Comparison of ENCODE assay signal across 32 cellular contexts in the genomic region with DNA sequence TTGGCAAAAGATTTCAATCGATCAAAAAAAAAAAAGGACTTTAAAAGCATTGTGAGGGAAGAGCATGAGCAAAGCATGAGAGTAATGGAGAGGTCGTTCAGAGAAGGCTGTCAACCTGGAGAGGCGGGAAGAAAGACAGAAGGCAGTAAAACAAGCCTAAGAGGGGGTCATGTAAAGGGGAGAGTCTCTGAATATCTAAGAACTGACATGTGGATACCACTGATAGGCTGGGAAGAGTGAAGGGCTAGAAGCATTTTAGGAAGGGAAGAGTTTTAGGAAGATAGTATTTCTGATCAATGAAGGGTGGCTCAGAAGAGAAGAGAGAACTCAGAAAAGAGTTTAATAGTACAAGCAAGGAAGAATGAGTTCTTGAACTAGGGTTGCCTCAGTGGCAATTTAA. TPM values are rescaled to one million over a fixed set of nuclear protein-coding genes. Genes with fewer than 3 reads are reported as not detected.
"Had no signal": no experiment of that assay in that cellular context is flagged by ENCODE, and none has a peak within 500 bp of the region (broad histone marks: within the 10 kb centered on the region; RNA-seq: fewer than 3 reads in every experiment).

No MANE protein-coding gene starts in this region.

- H3K4me3 Mint-ChIP-seq: dendritic cell treated with granulocyte-macrophage colony-stimulating factor and Interleukin-4, amounts not matched to agents 40 ng/mL and 50 ng/mL, for 4 days; memory B cell; nephron; neural progenitor cell; stimulated activated naive B cell treated with anti-CD40 and anti-IgM and Interleukin-4, amounts not matched to agents 10 μg/mL and 1 μg/mL and 100 μg/mL, for 72 hours; stimulated activated naive CD8-positive, alpha-beta T cell treated with anti-CD3 and anti-CD28 coated beads, Interleukin-15, Interleukin-2, amounts not matched to agents 100 ng/mL and 50 ng/mL, for 24 hours had no signal

- H3K27me3 ChIP-seq: esophagus muscularis mucosa, foreskin keratinocyte, gastroesophageal sphincter, heart left ventricle, hepatocyte, neural progenitor cell, right atrium auricular region, tibial nerve, upper lobe of left lung had no signal

- ATAC-seq: foreskin keratinocyte; gastroesophageal sphincter; heart left ventricle; left lobe of liver; mucosa of descending colon; sciatic nerve; stimulated activated naive B cell treated with anti-CD40 and anti-IgM and Interleukin-4, amounts not matched to agents 10 μg/mL and 1 μg/mL and 100 μg/mL, for 72 hours had no signal

- H3K27ac ChIP-seq: esophagus muscularis mucosa, foreskin keratinocyte, gastroesophageal sphincter, heart left ventricle, hepatocyte, neural progenitor cell, prostate gland, right atrium auricular region, thoracic aorta, tibial nerve, upper lobe of left lung had no signal

- H3K9ac ChIP-seq: neural progenitor cell had no signal

- H3K36me3 ChIP-seq: esophagus muscularis mucosa, gastroesophageal sphincter, heart left ventricle, neural progenitor cell, prostate gland, right atrium auricular region, thoracic aorta, tibial nerve, upper lobe of left lung had no signal

- H3K27me3 Mint-ChIP-seq: dendritic cell treated with granulocyte-macrophage colony-stimulating factor and Interleukin-4, amounts not matched to agents 40 ng/mL and 50 ng/mL, for 4 days; memory B cell; stimulated activated naive CD8-positive, alpha-beta T cell treated with anti-CD3 and anti-CD28 coated beads, Interleukin-15, Interleukin-2, amounts not matched to agents 100 ng/mL and 50 ng/mL, for 24 hours had no signal

- H2AFZ ChIP-seq: hepatocyte, neural progenitor cell had no signal

- H3K27ac Mint-ChIP-seq: dendritic cell treated with granulocyte-macrophage colony-stimulating factor and Interleukin-4, amounts not matched to agents 40 ng/mL and 50 ng/mL, for 4 days; memory B cell; neural progenitor cell; stimulated activated naive B cell treated with anti-CD40 and anti-IgM and Interleukin-4, amounts not matched to agents 10 μg/mL and 1 μg/mL and 100 μg/mL, for 72 hours; stimulated activated naive CD8-positive, alpha-beta T cell treated with anti-CD3 and anti-CD28 coated beads, Interleukin-15, Interleukin-2, amounts not matched to agents 100 ng/mL and 50 ng/mL, for 24 hours had no signal

- H3K36me3 Mint-ChIP-seq: memory B cell; naive B cell; neural progenitor cell; stimulated activated naive B cell treated with anti-CD40 and anti-IgM and Interleukin-4, amounts not matched to agents 10 μg/mL and 1 μg/mL and 100 μg/mL, for 72 hours had no signal

- H3K4me3 ChIP-seq: esophagus muscularis mucosa, gastroesophageal sphincter, heart left ventricle, hepatocyte, lung, mucosa of descending colon, neural progenitor cell, prostate gland, right atrium auricular region, smooth muscle cell, thoracic aorta, tibial nerve, upper lobe of left lung had no signal

- H3K9me3 Mint-ChIP-seq: dendritic cell treated with granulocyte-macrophage colony-stimulating factor and Interleukin-4, amounts not matched to agents 40 ng/mL and 50 ng/mL, for 4 days; neural progenitor cell; stimulated activated naive B cell treated with anti-CD40 and anti-IgM and Interleukin-4, amounts not matched to agents 10 μg/mL and 1 μg/mL and 100 μg/mL, for 72 hours had no signal

- H3K4me1 ChIP-seq: esophagus muscularis mucosa, foreskin keratinocyte, gastroesophageal sphincter, neural progenitor cell, prostate gland, right atrium auricular region, tibial nerve, upper lobe of left lung had no signal

- DNase-seq: effector memory CD4-positive, alpha-beta T cell; foreskin keratinocyte; heart left ventricle; kidney; mucosa of descending colon; naive B cell; nucleus accumbens; stimulated activated CD4-positive, alpha-beta T cell treated with anti-CD3 and anti-CD28 coated beads, Interleukin-12 subunit alpha, Interleukin-12 subunit beta, amount 100 ng/mL, for 4 hours; stimulated activated CD4-positive, alpha-beta T cell treated with anti-CD3 and anti-CD28 coated beads, Interleukin-2, amount 100 ng/mL, for 24 hours; stimulated activated CD4-positive, alpha-beta T cell treated with anti-CD3 and anti-CD28 coated beads, Interleukin-4, amount 100 ng/mL, for 24 hours; stimulated activated naive B cell treated with anti-CD40 and anti-IgM and Interleukin-4, amounts not matched to agents 10 μg/mL and 1 μg/mL and 100 μg/mL, for 72 hours; upper lobe of left lung had no signal

- H3K4me2 ChIP-seq: hepatocyte, neural progenitor cell, smooth muscle cell had no signal

- H3K9me3 ChIP-seq: esophagus muscularis mucosa, gastroesophageal sphincter, heart left ventricle, mucosa of descending colon, prostate gland, right atrium auricular region, thoracic aorta, tibial nerve, upper lobe of left lung had no signal

RNA-seq across cellular contexts. Expression of gene FAM9C, which starts 7.5 kb away (rescaled TPM):
- total RNA-seq: endothelial cell of umbilical vein, epithelial cell of proximal tubule, esophagus muscularis mucosa, foreskin keratinocyte, gastroesophageal sphincter, hepatocyte, kidney, left lobe of liver, liver, osteocyte, right atrium auricular region, sciatic nerve, smooth muscle cell, thoracic aorta, tibial nerve had no signal
- polyA plus RNA-seq: endothelial cell of umbilical vein, foreskin keratinocyte, heart left ventricle, hepatocyte, liver, smooth muscle cell had no signal
